ENCODE assay signal across 9 cellular contexts in genomic region chr19:15905026-15905425, GRCh38. TPM values are rescaled to one million over a fixed set of nuclear protein-coding genes. Genes with fewer than 3 reads are reported as not detected.
"Had no signal": no experiment of that assay in that cellular context is flagged by ENCODE, and none has a peak within 500 bp of the region (broad histone marks: within the 10 kb centered on the region; RNA-seq: fewer than 3 reads in every experiment).

No MANE protein-coding gene starts in this region.

- DNase-seq: IMR-90, KBM-7, KG1 had no signal

- H3K4me3 Mint-ChIP-seq: IgD-negative memory B cell had no signal

- H3K27ac Mint-ChIP-seq: IgD-negative memory B cell had no signal

- H3K36me3 Mint-ChIP-seq: IgD-negative memory B cell had no signal

- H3K27ac ChIP-seq: HL-60, KMS-11 had no signal

- H3K9ac ChIP-seq: KMS-11 had no signal

- FAIRE-seq: HTR-8/SVneo had no signal

- H3K4me2 ChIP-seq: KMS-11 had no signal

RNA-seq across cellular contexts. Expression of gene CYP4F2, which starts 7.2 kb away (rescaled TPM):
- total RNA-seq: HT-29, IMR-90 had no signal
- polyA plus RNA-seq: IgD-negative memory B cell, IMR-90 had no signal

RNA-seq across cellular contexts. Expression of gene CYP4F11, which starts 29.3 kb away (rescaled TPM):
- total RNA-seq: IMR-90 had no signal
- polyA plus RNA-seq: IgD-negative memory B cell, IMR-90 had no signal

RNA-seq across cellular contexts. Expression of gene OR10H4, which starts 43.8 kb away (rescaled TPM):
- total RNA-seq: HT-29, HT1080, IMR-90 had no signal
- polyA plus RNA-seq: IgD-negative memory B cell, IMR-90 had no signal
